9 cellular contexts compared by ENCODE assay signal in the genomic region with DNA sequence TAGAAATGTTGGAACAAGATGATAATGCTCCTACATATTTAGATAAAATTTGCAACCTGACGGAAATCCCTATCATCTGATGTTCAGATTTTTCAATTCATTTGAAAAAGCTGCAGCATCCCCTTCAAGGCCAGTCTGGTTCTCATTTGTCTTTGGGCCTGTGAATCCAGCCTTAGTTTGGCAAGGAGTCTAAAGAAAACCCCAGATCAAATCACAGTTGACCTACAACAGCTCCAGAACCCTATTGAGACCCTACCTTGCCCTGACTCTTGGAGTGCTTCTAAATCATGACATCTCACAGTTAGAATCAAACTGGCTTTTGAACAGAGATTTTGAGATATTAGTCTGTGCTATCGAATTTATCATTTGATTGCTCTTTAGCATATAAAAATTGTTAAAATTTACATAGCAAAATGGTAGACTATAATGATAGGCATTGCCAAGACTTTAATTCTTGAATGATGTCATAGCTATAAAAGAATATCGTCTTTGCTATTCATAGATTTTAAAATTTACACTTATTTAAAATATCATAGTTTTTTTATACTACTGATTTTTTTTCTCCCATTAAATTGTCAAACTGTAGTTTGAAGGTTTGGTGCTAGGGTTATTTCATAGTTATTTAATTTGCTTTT. TPM values are rescaled to one million over a fixed set of nuclear protein-coding genes. Genes with fewer than 3 reads are reported as not detected.
DNase-seq lines count a peak whose midpoint lies in the region; ATAC-seq and TF ChIP-seq lines count a peak whose summit lies in the region.
"Had no signal": no experiment of that assay in that cellular context is flagged by ENCODE, and none has a peak within 500 bp of the region (broad histone marks: within the 10 kb centered on the region; RNA-seq: fewer than 3 reads in every experiment).

No MANE protein-coding gene starts in this region.

- peaks cover 20 to 33% of the 10 kb centered on the region in 2 donors for H3K4me1 ChIP-seq in mucosa of rectum (ENCODE audit: control insufficient read depth in 2 of 2, insufficient read depth in 2 of 2, low read length in 2 of 2)

- no peaks in the 10 kb centered on the region for H3K27me3 ChIP-seq in HL-60 (ENCODE audit: insufficient read depth, poor library complexity, severe bottlenecking)
- H3K27me3 ChIP-seq in mucosa of rectum (ENCODE audit: control insufficient read depth in 2 of 2, insufficient read depth in 2 of 2, low read length in 2 of 2), result no peaks in the 10 kb centered on the region

- peak overlapping the region; percentile 98 to 99 for H3K9ac ChIP-seq in mucosa of rectum (ENCODE audit: low read depth in 1 of 2, low read length in 2 of 2)

- ATAC-seq in HG02798 (IDR thresholded peaks at IDR 0.05; ENCODE audit: poor library complexity, unreplicated experiment), result no peak

- H3K4me3 ChIP-seq in HL-60 (replicated peaks; ENCODE audit: insufficient read depth, low read length) (peak overlapping the region; percentile 92), cardiac fibroblast (replicated peaks in 1 of 2; ENCODE audit: low read depth in 2 of 2, low read length in 2 of 2) (peak overlapping the region; percentile 87 to 88), mucosa of rectum (ENCODE audit: low read length in 2 of 2) (peak overlapping the region; percentile 89 to 100)

- H3K27ac ChIP-seq in 22Rv1 (peak overlapping the region; percentile 83), HL-60 (replicated peaks) (no peak overlapping the region), mucosa of rectum (ENCODE audit: low read depth in 2 of 2, low read length in 2 of 2) (peak overlapping the region; percentile 16 to 52)

- H3K9me3 ChIP-seq in mucosa of rectum (ENCODE audit: control insufficient read depth in 2 of 2, low read length in 2 of 2), result no peaks in the 10 kb centered on the region

- DNase-seq in HL-60 (ENCODE audit: low read depth in 1 of 2, low spot score in 1 of 2) (no peak), cardiac fibroblast (ENCODE audit: low read depth in 2 of 2) (no peak), dermis blood vessel endothelial cell (no peak), HPDE6-E6E7 (ENCODE audit: extremely low spot score) (no peak), NCI-H526 treated with DMSO at 0.1 percent for 48 hours (lab: John Stamatoyannopoulos, UW) (no peak)
- DNase-seq: activated CD8-positive, alpha-beta memory T cell treated with anti-CD3 and anti-CD28 coated beads for 24 hours had no signal

- TF ChIP-seq CTCF in 22Rv1 (IDR thresholded peaks at IDR 0.05) (no peak), HL-60 (IDR thresholded peaks at IDR 0.05; ENCODE audit: insufficient read depth, low read length) (no peak), cardiac fibroblast (IDR thresholded peaks at IDR 0.05; ENCODE audit: low read depth, low read length) (no peak)

- H3K36me3 ChIP-seq in mucosa of rectum (ENCODE audit: control insufficient read depth in 2 of 2, insufficient read depth in 2 of 2, low read length in 2 of 2), result no peaks in the 10 kb centered on the region

RNA-seq across cellular contexts. Expression of gene PPP2R5A, which starts 2.2 kb away (rescaled TPM):
- 77.1 and 87.5 TPM in 2 replicates for total RNA-seq in dermis blood vessel endothelial cell
